8 cellular contexts compared by ENCODE assay signal in genomic region chr10:61901829-61902447, GRCh38. TPM values are rescaled to one million over a fixed set of nuclear protein-coding genes. Genes with fewer than 3 reads are reported as not detected.
DNase-seq lines count a peak whose midpoint lies in the region; ATAC-seq, FAIRE-seq and TF ChIP-seq lines count a peak whose summit lies in the region.

No MANE protein-coding gene starts in this region.

- H2AFZ ChIP-seq in Loucy (ENCODE audit: low read length) (no peak overlapping the region), GM12878 (ENCODE audit: control insufficient read depth, low read depth, low read length) (no peak overlapping the region; the same call in none of the 2 replicates)

- FAIRE-seq in GM12878 (lab: Jason Lieb, UNC), result no peak

- H3K36me3 ChIP-seq in Caco-2 (ENCODE audit: control insufficient read depth, insufficient read depth, low read length) (peaks cover 3% of the 10 kb centered on the region; the same call in 1 of the 2 replicates), Loucy (ENCODE audit: insufficient read depth, low read length) (no peaks in the 10 kb centered on the region), GM12878 (ENCODE audit: control insufficient read depth in 2 of 2, insufficient read depth in 2 of 2, low read length in 1 of 2) (no peaks in the 10 kb centered on the region)

- TF ChIP-seq CTCF in Caco-2 (IDR thresholded peaks at IDR 0.05; ENCODE audit: insufficient read depth in 1 of 2, low read depth in 1 of 2, low read length in 1 of 2, severe bottlenecking in 1 of 2, unreplicated experiment in 1 of 2) (no peak), Loucy (conservative IDR thresholded peaks at IDR 0.05; ENCODE audit: low read length) (no peak), GM12878 (IDR thresholded peaks at IDR 0.05 in 2 of 3, conservative IDR thresholded peaks at IDR 0.05 in 1 of 3; ENCODE audit: control insufficient read depth in 2 of 3, extremely low read depth in 1 of 3, insufficient read depth in 1 of 3, low read depth in 3 of 3, low read length in 3 of 3) (no peak)

- TF ChIP-seq RAD21 in GM12878 (IDR thresholded peaks at IDR 0.05; ENCODE audit: insufficient read depth, low read depth, low read length), result no peak

- peak overlapping the region; percentile 97 for H3K4me3 ChIP-seq in Caco-2 (ENCODE audit: low read depth, low read length)
- peak overlapping the region; percentile 92 for H3K4me3 ChIP-seq in Loucy (ENCODE audit: low read length, poor library complexity, severe bottlenecking)
- peak overlapping the region; percentile 85 for H3K4me3 ChIP-seq in GM12878

- RAD21 ChIA-PET in GM12878 (lab: Charles Lee; ENCODE audit: unreplicated experiment), result interaction anchor here (0.6 to 7.0 kb wide), 14 partner anchors 39 to 1305 kb away, joined by 3 to 68 read pairs (median 3); no protein-coding TSS in a partner anchor

- H3K9me3 ChIP-seq in Caco-2 (no peaks in the 10 kb centered on the region), Loucy (ENCODE audit: insufficient read depth, low read depth, low read length) (no peaks in the 10 kb centered on the region), GM12878 (replicated peaks; ENCODE audit: control insufficient read depth, insufficient read depth, low read length) (no peaks in the 10 kb centered on the region; the same call in 2 of the 3 replicates)

- H3K4me2 ChIP-seq in Loucy (ENCODE audit: low read depth, low read length, poor library complexity, severe bottlenecking), result peak overlapping the region; percentile 78
- peak overlapping the region; percentile 36 for H3K4me2 ChIP-seq in GM12878 (ENCODE audit: control insufficient read depth, insufficient read depth)

- peak overlapping the region; percentile 96 for H3K27ac ChIP-seq in GM12878 (ENCODE audit: control insufficient read depth, insufficient read depth)

- peaks cover 17% of the 10 kb centered on the region for H3F3A ChIP-seq in Loucy (ENCODE audit: low read depth)

- peaks cover 72% of the 10 kb centered on the region for H3K36me3 Mint-ChIP-seq in Caco-2 (ENCODE audit: insufficient read depth, unreplicated experiment)
- H3K36me3 Mint-ChIP-seq in stimulated activated naive B cell treated with anti-CD40 and anti-IgM and Interleukin-4, amounts not matched to agents 10 μg/mL and 1 μg/mL and 100 μg/mL, for 72 hours, result peaks cover 36 to 46% of the 10 kb centered on the region in 2 donors

- H3K27me3 Mint-ChIP-seq in Caco-2 (ENCODE audit: insufficient read depth, unreplicated experiment), result no peaks in the 10 kb centered on the region
- no peaks in the 10 kb centered on the region for H3K27me3 Mint-ChIP-seq in stimulated activated naive B cell treated with anti-CD40 and anti-IgM and Interleukin-4, amounts not matched to agents 10 μg/mL and 1 μg/mL and 100 μg/mL, for 72 hours

- peaks cover 57% of the 10 kb centered on the region for H3K4me1 ChIP-seq in Caco-2
- peaks cover 46% of the 10 kb centered on the region for H3K4me1 ChIP-seq in Loucy (ENCODE audit: insufficient read depth, low read length, poor library complexity, severe bottlenecking)
- peaks cover 34% of the 10 kb centered on the region for H3K4me1 ChIP-seq in GM12878 (ENCODE audit: control insufficient read depth, insufficient read depth, low read length)

- H3K9me2 ChIP-seq in Loucy (replicated peaks; ENCODE audit: low read depth, low read length), result no peaks in the 10 kb centered on the region

- in situ Hi-C loops in GM12878 (cut with MboI), result loop anchor here (5.0 kb wide), 2 partner anchors 40 to 145 kb away; no protein-coding TSS in a partner anchor

- peak in 1 of 2 experiments; percentile 37 for DNase-seq in Caco-2
- no peak for DNase-seq in GM12878 (ENCODE audit: low read depth, low spot score)
- peak; percentile 43 for DNase-seq in iris pigment epithelial cell (ENCODE audit: low read depth)
- DNase-seq in stimulated activated naive B cell treated with anti-CD40 and anti-IgM and Interleukin-4, amounts not matched to agents 10 μg/mL and 1 μg/mL and 100 μg/mL, for 72 hours, result no peak
- no peak for DNase-seq in stimulated activated naive CD4-positive, alpha-beta T cell treated with Interleukin-2 at 50 U/mL for 16 hours (lab: John Stamatoyannopoulos, UW)
- no peak for DNase-seq in NCI-H187 treated with DMSO at 0.1 percent for 48 hours (lab: John Stamatoyannopoulos, UW)

- TF ChIP-seq POLR2A in GM12878 (IDR thresholded peaks at IDR 0.05; ENCODE audit: low read depth, low read length), result no peak

- H3K9ac ChIP-seq in Loucy (ENCODE audit: low read depth, low read length, poor library complexity, severe bottlenecking), result peak overlapping the region; percentile 90
- peak overlapping the region; percentile 96 for H3K9ac ChIP-seq in GM12878 (ENCODE audit: control insufficient read depth, insufficient read depth, low read length)

- intact Hi-C loops in Caco-2 (cut with micrococcal nuclease; ENCODE audit: unreplicated experiment), result loop anchor here (1.0 to 2.0 kb wide), 2 partner anchors 137 to 151 kb away; no protein-coding TSS in a partner anchor
- intact Hi-C loops in GM12878 (cut with micrococcal nuclease; ENCODE audit: unreplicated experiment), result loop anchor here (1.0 to 2.0 kb wide), 2 partner anchors 87 to 341 kb away; no protein-coding TSS in a partner anchor

- H3K27ac Mint-ChIP-seq in Caco-2 (ENCODE audit: unreplicated experiment), result peak overlapping the region; percentile 99
- peak overlapping the region; percentile 100 for H3K27ac Mint-ChIP-seq in stimulated activated naive B cell treated with anti-CD40 and anti-IgM and Interleukin-4, amounts not matched to agents 10 μg/mL and 1 μg/mL and 100 μg/mL, for 72 hours

- CTCF ChIA-PET in Caco-2 (lab: Charles Lee), result interaction anchor here (0.7 to 3.4 kb wide), 6 partner anchors 25 to 343 kb away, joined by 3 to 24 read pairs (median 4); no protein-coding TSS in a partner anchor
- CTCF ChIA-PET in GM12878 (lab: Yijun Ruan, JAX), result interaction anchor here (0.6 to 3.2 kb wide), 15 partner anchors 37 to 761 kb away, joined by 3 to 26 read pairs (median 5); no protein-coding TSS in a partner anchor

- H3K79me2 ChIP-seq in Loucy (ENCODE audit: insufficient read depth, low read length) (peaks cover 69% of the 10 kb centered on the region), GM12878 (ENCODE audit: control insufficient read depth, insufficient read depth, low read length) (peaks cover 62% of the 10 kb centered on the region)

- H3K9me3 Mint-ChIP-seq in Caco-2 (ENCODE audit: unreplicated experiment), result no peaks in the 10 kb centered on the region
- H3K9me3 Mint-ChIP-seq in stimulated activated naive B cell treated with anti-CD40 and anti-IgM and Interleukin-4, amounts not matched to agents 10 μg/mL and 1 μg/mL and 100 μg/mL, for 72 hours, result no peaks in the 10 kb centered on the region

- H3K27me3 ChIP-seq in Caco-2 (replicated peaks; ENCODE audit: control insufficient read depth, insufficient read depth, low read length) (no peaks in the 10 kb centered on the region), Loucy (ENCODE audit: insufficient read depth, low read length, poor library complexity, severe bottlenecking) (no peaks in the 10 kb centered on the region), GM12878 (replicated peaks in 1 of 2; ENCODE audit: control insufficient read depth in 2 of 2, insufficient read depth in 2 of 2, low read length in 1 of 2) (no peaks in the 10 kb centered on the region)

- POLR2A ChIA-PET in Caco-2 (lab: Charles Lee), result interaction anchor here (0.6 to 2.1 kb wide), 6 partner anchors 35 to 187 kb away, joined by 3 to 12 read pairs (median 5); no protein-coding TSS in a partner anchor
- POLR2A ChIA-PET in GM12878 (lab: Charles Lee), result interaction anchor here (0.6 to 1.7 kb wide), 8 partner anchors 43 to 148 kb away, joined by 3 to 5 read pairs (median 4); no protein-coding TSS in a partner anchor

- no peak for TF ChIP-seq EP300 in GM12878 (IDR thresholded peaks at IDR 0.05; ENCODE audit: borderline replicate concordance in 1 of 2, control insufficient read depth in 1 of 2, low read depth in 2 of 2, low read length in 2 of 2)

- SMC1A ChIA-PET in GM12878 (lab: Charles Lee; ENCODE audit: uncharacterized antibody, unreplicated experiment), result interaction anchor here (0.6 to 5.4 kb wide), 25 partner anchors 28 to 757 kb away, joined by 3 to 42 read pairs (median 4); no protein-coding TSS in a partner anchor

- H4K20me1 ChIP-seq in Loucy (ENCODE audit: insufficient read depth, low read length, poor library complexity, severe bottlenecking) (peaks cover 31% of the 10 kb centered on the region), GM12878 (ENCODE audit: control insufficient read depth, insufficient read depth) (no peaks in the 10 kb centered on the region)

- ATAC-seq in GM12878 (no peak), HG02588 (IDR thresholded peaks at IDR 0.05; ENCODE audit: unreplicated experiment) (no peak)
- no peak for ATAC-seq in stimulated activated naive B cell treated with anti-CD40 and anti-IgM and Interleukin-4, amounts not matched to agents 10 μg/mL and 1 μg/mL and 100 μg/mL, for 72 hours (replicated peaks)

- H3K4me1 Mint-ChIP-seq in Caco-2 (ENCODE audit: low read depth, unreplicated experiment), result peaks cover 48% of the 10 kb centered on the region
- peaks cover 22 to 46% of the 10 kb centered on the region in 2 donors for H3K4me1 Mint-ChIP-seq in stimulated activated naive B cell treated with anti-CD40 and anti-IgM and Interleukin-4, amounts not matched to agents 10 μg/mL and 1 μg/mL and 100 μg/mL, for 72 hours

- H3K4me3 Mint-ChIP-seq in Caco-2 (ENCODE audit: unreplicated experiment), result peak overlapping the region; percentile 89
- peak overlapping the region; percentile 91 to 95 for H3K4me3 Mint-ChIP-seq in stimulated activated naive B cell treated with anti-CD40 and anti-IgM and Interleukin-4, amounts not matched to agents 10 μg/mL and 1 μg/mL and 100 μg/mL, for 72 hours

- 3% methylated on average over 14 of the region's 14 CpGs for WGBS in GM12878 (ENCODE audit: insufficient coverage, insufficient replicate concordance, low lambda C conversion rate, missing lambda C conversion rate)

- BruUV-seq in Caco-2 (replicated peaks; lab: Mats Ljungman, UMichigan), result TSS peak; percentile 33
- BruUV-seq in GM12878 (replicated peaks; lab: Mats Ljungman, UMichigan), result TSS peak; percentile 72

RNA-seq across cellular contexts. Expression of gene ARID5B, which starts 0.4 kb away (rescaled TPM):
- total RNA-seq in Caco-2 (2022) (168 and 169 TPM in 2 replicates), GM12878 (2014; rRNA removed) (5.8 and 6.9 TPM in 2 replicates), GM12878 (2014; rRNA removed; fragmentation: Illumina TruSeq; extraction: Trizol) (6.4 and 7.1 TPM in 2 replicates), GM12878 (2021) (7.4 and 7.5 TPM in 2 replicates)
- total RNA-seq in GM12878 (2013; cell fraction: nucleolus; rRNA removed), result 7.5 and 9.3 TPM in 2 replicates
- 6.7 TPM for polyA plus RNA-seq in GM12878 (2011; ENCODE audit: low read depth)
- polyA plus RNA-seq in GM12878 (2011; rRNA removed) (2.4 and 2.8 TPM in 2 replicates), GM12878 (2014; fragmentation: Illumina TruSeq; extraction: Trizol) (3.7 and 4.1 TPM in 2 replicates), GM12878 (2014; fragmentation: Nextera tagmentation; extraction: Ambion mirVana) (1 to 10 TPM; 3.4 to 8.5 TPM), GM12878 (2014; rRNA removed) (2.7 and 3.2 TPM in 2 replicates), GM12878 (2016; fragmentation: Nextera tagmentation; extraction: Ambion mirVana) (1 to 10 TPM; 6.7 to 7.1 TPM)
- 2.0 and 2.3 TPM in 2 replicates for polyA plus RNA-seq in GM12878 (2011; cell fraction: cytosol; rRNA removed)
- polyA plus RNA-seq in GM12878 (2011; cell fraction: nucleus; rRNA removed), result 3.7 and 5.0 TPM in 2 replicates
- 11.6 and 12.8 TPM in 2 replicates for polyA plus RNA-seq in GM12878 (2012)
- 14.8 and 17.5 TPM in 2 replicates for polyA minus RNA-seq in GM12878 (2011; rRNA and poly(A)+ RNA removed)
- polyA minus RNA-seq in GM12878 (2011; cell fraction: cytosol; rRNA and poly(A)+ RNA removed), result 2.5 and 3.7 TPM in 2 replicates
- polyA minus RNA-seq in GM12878 (2011; cell fraction: nucleus; rRNA and poly(A)+ RNA removed), result 16.8 and 33.0 TPM in 2 replicates

Comparison
In these comparisons a context has a peak if more than half of its experiments do, and no peak if none do; other contexts are left out.
1. RNA of gene ARID5B, which starts 0.4 kb away (total RNA-seq): 168 to 169 TPM in Caco-2; 5.8 to 9.3 TPM in GM12878; every median in the first group is over 10 times any median in the second.
2. Peak in every context shown above with its lines, with median percentiles within 50 percentile points of each other: H3K4me3 ChIP-seq.